In genomic region chr4:182062936-182063335, GRCh38 we compare ENCODE assay signal across 12 cellular contexts.
A peak's percentile ranks its signal among the peaks of the same experiment; 100 is the strongest.
DNase-seq lines count a peak whose midpoint lies in the region; ATAC-seq, FAIRE-seq and TF ChIP-seq lines count a peak whose summit lies in the region.
"Had no signal": no experiment of that assay in that cellular context is flagged by ENCODE, and none has a peak within 500 bp of the region (broad histone marks: within the 10 kb centered on the region; RNA-seq: fewer than 3 reads in every experiment).

No MANE protein-coding gene starts in this region.

- TF ChIP-seq EP300 in HepG2 (IDR thresholded peaks at IDR 0.05; ENCODE audit: low read depth in 2 of 2, low read length in 2 of 2) (no peak), HepG2 (CRISPR knock-in tag; IDR thresholded peaks at IDR 0.05; ENCODE audit: borderline replicate concordance) (no peak)

- no peaks in the 10 kb centered on the region for H3K79me2 ChIP-seq in HepG2 (ENCODE audit: insufficient read depth, low read length)
- H3K79me2 ChIP-seq in Karpas-422 (ENCODE audit: low read length) = no peaks in the 10 kb centered on the region

- H3K9me3 ChIP-seq in HepG2 (ENCODE audit: low read length) = no peaks in the 10 kb centered on the region
- H3K9me3 ChIP-seq in right lobe of liver = no peaks in the 10 kb centered on the region
- no peaks in the 10 kb centered on the region for H3K9me3 ChIP-seq in SJSA1 (replicated peaks)
- no peaks in the 10 kb centered on the region for H3K9me3 ChIP-seq in Karpas-422 (ENCODE audit: low read length)

- H3K4me2 ChIP-seq in HepG2 (ENCODE audit: low read depth, low read length) = no peak overlapping the region
- no peak overlapping the region for H3K4me2 ChIP-seq in Karpas-422 (ENCODE audit: low read depth, low read length, poor library complexity, severe bottlenecking)

- H4K20me1 ChIP-seq in HepG2 (ENCODE audit: insufficient read depth, low read length) (no peaks in the 10 kb centered on the region), Karpas-422 (ENCODE audit: insufficient read depth, low read depth, low read length) (no peaks in the 10 kb centered on the region)

- intact Hi-C loops in HepG2 (cut with micrococcal nuclease; ENCODE audit: unreplicated experiment) (no loop called here), right lobe of liver (cut with DNase I) (no loop called here), posterior vena cava (cut with DNase I) (no loop called here)

- H3K9ac ChIP-seq in HepG2 (ENCODE audit: insufficient read depth, low read depth, low read length) (no peak overlapping the region), Karpas-422 (ENCODE audit: low read length) (no peak overlapping the region)

- H3K27me3 ChIP-seq in HepG2 (ENCODE audit: control insufficient read depth in 1 of 2, insufficient read depth in 2 of 2, low read length in 2 of 2) (no peaks in the 10 kb centered on the region), right lobe of liver (no peaks in the 10 kb centered on the region), SJSA1 (replicated peaks) (no peaks in the 10 kb centered on the region), Karpas-422 (ENCODE audit: low read length) (no peaks in the 10 kb centered on the region)

- no peaks in the 10 kb centered on the region for H3K9me2 ChIP-seq in Karpas-422 (replicated peaks; ENCODE audit: insufficient read depth, low read length)

- H2AFZ ChIP-seq in HepG2 (ENCODE audit: low read length) (no peak overlapping the region), Karpas-422 (ENCODE audit: low read length) (no peak overlapping the region)

- TF ChIP-seq POLR2A in HepG2 (IDR thresholded peaks at IDR 0.05; ENCODE audit: insufficient read depth in 1 of 2, low read depth in 2 of 2, low read length in 2 of 2) = no peak
- TF ChIP-seq POLR2A in right lobe of liver (IDR thresholded peaks at IDR 0.05) = no peak

- H3K4me1 ChIP-seq in HepG2 (ENCODE audit: insufficient read depth, low read length) (no peaks in the 10 kb centered on the region), right lobe of liver (no peaks in the 10 kb centered on the region), SJSA1 (replicated peaks) (peaks cover 19% of the 10 kb centered on the region), Karpas-422 (ENCODE audit: low read length) (no peaks in the 10 kb centered on the region)

- no peak for FAIRE-seq in HepG2 (lab: Jason Lieb, UNC)
- FAIRE-seq: GM18507 had no signal

- POLR2A ChIA-PET in HepG2 (lab: Yijun Ruan, JAX) = no interaction called here

- no TSS peak for BruUV-seq in HepG2 (replicated peaks; lab: Mats Ljungman, UMichigan)

- ATAC-seq in HepG2 = no peak
- no peak for ATAC-seq in right lobe of liver
- ATAC-seq: naive thymus-derived CD8-positive, alpha-beta T cell had no signal

- in situ Hi-C loops in HepG2 (cut with HindIII; ENCODE audit: extremely low pct_ligation_motif_present, low pct_unique_long_range_greater_than_20kb) = no loop called here

- H3K4me3 ChIP-seq in HepG2 (replicated peaks in 1 of 3; ENCODE audit: insufficient read depth in 1 of 3, low read depth in 2 of 3, low read length in 3 of 3) = no peak overlapping the region
- H3K4me3 ChIP-seq in right lobe of liver = no peak overlapping the region
- H3K4me3 ChIP-seq in SJSA1 = no peak overlapping the region
- H3K4me3 ChIP-seq in foreskin fibroblast (ENCODE audit: low read depth in 1 of 2, low read length in 2 of 2) = no peak overlapping the region
- H3K4me3 ChIP-seq in Karpas-422 (ENCODE audit: low read length) = no peak overlapping the region

- DNase-seq in HepG2 (ENCODE audit: low spot score) (no peak), right lobe of liver (no peak), SJSA1 (ENCODE audit: low read depth in 1 of 2, low spot score in 2 of 2) (peak in 1 of 2 experiments; percentile 65), foreskin fibroblast (peak; percentile 13 to 40), Karpas-422 (no peak), posterior vena cava (ENCODE audit: low spot score) (no peak), T-helper 1 cell (no peak)
- DNase-seq in activated CD4-positive, alpha-beta T cell treated with anti-CD3 and anti-CD28 coated beads for 4 hours = no peak
- DNase-seq: C1 segment of cervical spinal cord; naive thymus-derived CD8-positive, alpha-beta T cell; NCI-H774 had no signal

- H3K27ac ChIP-seq in HepG2 (ENCODE audit: extremely low read length, insufficient read depth, low read length) (no peak overlapping the region), right lobe of liver (no peak overlapping the region), SJSA1 (peak overlapping the region; percentile 70), Karpas-422 (ENCODE audit: low read length) (no peak overlapping the region)

- TF ChIP-seq RAD21 in HepG2 (CRISPR knock-in tag; IDR thresholded peaks at IDR 0.05) = no peak

- TF ChIP-seq CTCF in HepG2 (CRISPR knock-in tag; IDR thresholded peaks at IDR 0.05) (no peak), right lobe of liver (IDR thresholded peaks at IDR 0.05) (no peak), foreskin fibroblast (IDR thresholded peaks at IDR 0.05; ENCODE audit: low read depth, low read length) (no peak)

- H3K36me3 ChIP-seq in HepG2 (replicated peaks in 1 of 2; ENCODE audit: control insufficient read depth in 1 of 2, insufficient read depth in 2 of 2, low read length in 2 of 2) = no peaks in the 10 kb centered on the region
- no peaks in the 10 kb centered on the region for H3K36me3 ChIP-seq in right lobe of liver
- no peaks in the 10 kb centered on the region for H3K36me3 ChIP-seq in SJSA1
- H3K36me3 ChIP-seq in Karpas-422 (ENCODE audit: insufficient read depth, low read length) = no peaks in the 10 kb centered on the region

- CTCF ChIA-PET in HepG2 (lab: Yijun Ruan, JAX; ENCODE audit: low intra/inter-chr PET ratio, low total read pairs) = no interaction called here

TF ChIP-seq in HepG2, 621 proteins besides CTCF, POLR2A, EP300 and RAD21:
- no peak for TF ChIP-seq ZNF773 (CRISPR knock-in tag; IDR thresholded peaks at IDR 0.05; ENCODE audit: borderline replicate concordance)
- TF ChIP-seq KMT2B (CRISPR knock-in tag; IDR thresholded peaks at IDR 0.05) = no peak
- no peak for TF ChIP-seq ATF6 (CRISPR knock-in tag; conservative IDR thresholded peaks at IDR 0.05)
- peak; percentile 81 for TF ChIP-seq MAFF (IDR thresholded peaks at IDR 0.05; ENCODE audit: low read depth, low read length)
- no peak for TF ChIP-seq ZNF280B (CRISPR knock-in tag; IDR thresholded peaks at IDR 0.05; ENCODE audit: borderline replicate concordance)
- TF ChIP-seq MAFK (conservative IDR thresholded peaks at IDR 0.05 in 1 of 2, IDR thresholded peaks at IDR 0.05 in 1 of 2; ENCODE audit: low read length in 2 of 2) = peak; percentile 81 to 86
- no peak for TF ChIP-seq ZNF616 (CRISPR knock-in tag; IDR thresholded peaks at IDR 0.05; ENCODE audit: low read depth)

Comparison
In these comparisons a context has a peak if more than half of its experiments do, and no peak if none do; other contexts are left out.
1. DNase-seq: peak in foreskin fibroblast (2 of 2); none in HepG2 (single experiment), right lobe of liver (0 of 3), Karpas-422 (single experiment), posterior vena cava (single experiment), T-helper 1 cell (0 of 5) and activated CD4-positive, alpha-beta T cell treated with anti-CD3 and anti-CD28 coated beads for 4 hours (0 of 2).